22 cellular contexts compared by ENCODE assay signal in genomic region chr12:76614364-76614763, GRCh38.
"Had no signal": no experiment of that assay in that cellular context is flagged by ENCODE, and none has a peak within 500 bp of the region (broad histone marks: within the 10 kb centered on the region; RNA-seq: fewer than 3 reads in every experiment).

No MANE protein-coding gene starts in this region.

- DNase-seq: central memory CD4-positive, alpha-beta T cell; dorsolateral prefrontal cortex; effector CD8-positive, alpha-beta T cell; endodermal cell; foreskin melanocyte; mesendoderm; midbrain; naive thymus-derived CD8-positive, alpha-beta T cell; nephron progenitor cell; nucleus accumbens; right cardiac atrium; stimulated activated CD4-positive, alpha-beta T cell treated with anti-CD3 and anti-CD28 coated beads, Interleukin-15, amount 100 ng/mL, for 24 hours; stimulated activated CD4-positive, alpha-beta T cell treated with anti-CD3 and anti-CD28 coated beads, Interleukin-2, amount 100 ng/mL, for 48 hours; stimulated activated naive B cell treated with anti-CD40 and anti-IgM and Interleukin-4, amounts not matched to agents 10 μg/mL and 1 μg/mL and 100 μg/mL, for 72 hours; upper lobe of left lung had no signal

- H3K9me3 ChIP-seq: prostate gland, thoracic aorta, tibial nerve, upper lobe of left lung had no signal

- H2AFZ ChIP-seq: hepatocyte had no signal

- H3K4me1 ChIP-seq: prostate gland, tibial nerve, upper lobe of left lung had no signal

- H3K4me2 ChIP-seq: hepatocyte had no signal

- ATAC-seq: esophagus mucosa; naive thymus-derived CD8-positive, alpha-beta T cell; stimulated activated naive B cell treated with anti-CD40 and anti-IgM and Interleukin-4, amounts not matched to agents 10 μg/mL and 1 μg/mL and 100 μg/mL, for 72 hours had no signal

- H3K27me3 ChIP-seq: dorsolateral prefrontal cortex, hepatocyte, tibial nerve, upper lobe of left lung had no signal

- H3K79me2 ChIP-seq: hepatocyte had no signal

- H3K4me3 ChIP-seq: dorsolateral prefrontal cortex, hepatocyte, prostate gland, skin epidermis, thoracic aorta, tibial nerve, upper lobe of left lung had no signal

- H3K36me3 ChIP-seq: prostate gland, thoracic aorta, tibial nerve, upper lobe of left lung had no signal

- H3K27ac ChIP-seq: dorsolateral prefrontal cortex, epithelial cell of prostate, hepatocyte, prostate gland, skin epidermis, thoracic aorta, tibial nerve, upper lobe of left lung had no signal
